Comparison of ENCODE assay signal across 1 cellular context in genomic region chr19:55451522-55452380, GRCh38.
A peak's percentile ranks its signal among the peaks of the same experiment; 100 is the strongest.
TF ChIP-seq lines count a peak whose summit lies in the region.

No MANE protein-coding gene starts in this region.

TF ChIP-seq in IMR-90, 13 proteins besides CTCF, POLR2A, EP300 and RAD21:
- TF ChIP-seq SMC3 (IDR thresholded peaks at IDR 0.05; ENCODE audit: low read depth, low read length) (no peak), RCOR1 (IDR thresholded peaks at IDR 0.05; ENCODE audit: insufficient replicate concordance, low read length) (no peak), CEBPB (IDR thresholded peaks at IDR 0.05; ENCODE audit: low read depth, low read length) (0 out of 2 replicates have a peak, but pooled peaks have one; percentile 4), MXI1 (IDR thresholded peaks at IDR 0.05; ENCODE audit: borderline replicate concordance, low read depth, low read length) (no peak), BHLHE40 (IDR thresholded peaks at IDR 0.05; ENCODE audit: low read depth, low read length) (no peak), USF2 (IDR thresholded peaks at IDR 0.05; ENCODE audit: low read depth, low read length) (no peak), ELK1 (IDR thresholded peaks at IDR 0.05; ENCODE audit: borderline replicate concordance, low read depth, low read length) (no peak)
TF ChIP-seq in IMR-90: peak in this region for 1.
